ENCODE assay signal across 12 cellular contexts in genomic region chr2:154698789-154699559, GRCh38. TPM values are rescaled to one million over a fixed set of nuclear protein-coding genes. Genes with fewer than 3 reads are reported as not detected.
DNase-seq lines count a peak whose midpoint lies in the region; ATAC-seq and TF ChIP-seq lines count a peak whose summit lies in the region.
"Had no signal": no experiment of that assay in that cellular context is flagged by ENCODE, and none has a peak within 500 bp of the region (broad histone marks: within the 10 kb centered on the region; RNA-seq: fewer than 3 reads in every experiment).

No MANE protein-coding gene starts in this region.

- H3K9ac ChIP-seq in endocrine pancreas (ENCODE audit: control insufficient read depth, insufficient read depth, low read length) (peak overlapping the region; percentile 58), mucosa of stomach (ENCODE audit: low read length) (no peak overlapping the region)

- peaks cover 4% of the 10 kb centered on the region for H3K36me3 Mint-ChIP-seq in activated CD8-positive, alpha-beta memory T cell treated with anti-CD3 and anti-CD28 coated beads, Interleukin-2, amount 10 ng/mL, durations not matched to agents 7 days and 5 days
- H3K36me3 Mint-ChIP-seq in CD4-positive, alpha-beta memory T cell = peaks cover 0 to 7% of the 10 kb centered on the region in 2 donors

- no peak for TF ChIP-seq EP300 in transverse colon (IDR thresholded peaks at IDR 0.05; ENCODE audit: low read depth)

- peak overlapping the region; percentile 93 for H3K4me3 ChIP-seq in endocrine pancreas (ENCODE audit: control insufficient read depth, insufficient read depth, low read length)
- H3K4me3 ChIP-seq in mucosa of stomach (ENCODE audit: low read length) = peak overlapping the region; percentile 38
- peak overlapping the region in 3 of 4 donors; percentile 30 to 52 (median 45) for H3K4me3 ChIP-seq in transverse colon
- H3K4me3 ChIP-seq in CD4-positive, alpha-beta memory T cell (ENCODE audit: low read length in 2 of 2) = no peak overlapping the region

- H3K4me1 ChIP-seq in endocrine pancreas (ENCODE audit: control insufficient read depth, insufficient read depth, low read length) = peaks cover 12% of the 10 kb centered on the region
- H3K4me1 ChIP-seq in mucosa of stomach (ENCODE audit: control insufficient read depth, insufficient read depth, low read length) = peaks cover 21% of the 10 kb centered on the region
- H3K4me1 ChIP-seq in transverse colon = peaks cover 6 to 31% (median 25%) of the 10 kb centered on the region in 4 donors
- H3K4me1 ChIP-seq in CD4-positive, alpha-beta memory T cell (ENCODE audit: insufficient read depth, low read length) = no peaks in the 10 kb centered on the region

- peak overlapping the region; percentile 13 for H3K4me3 Mint-ChIP-seq in activated CD8-positive, alpha-beta memory T cell treated with anti-CD3 and anti-CD28 coated beads, Interleukin-2, amount 10 ng/mL, durations not matched to agents 7 days and 5 days
- H3K4me3 Mint-ChIP-seq in CD4-positive, alpha-beta memory T cell = no peak overlapping the region
- H3K4me3 Mint-ChIP-seq: natural killer cell; T-helper 1 cell treated with Interleukin-12 subunit alpha and Interleukin-12 subunit beta and Interleukin-4 antibody, amounts not matched to agents 30 μg/mL and 1 μg/mL, for 36 hours had no signal

- intact Hi-C loops in transverse colon (cut with DNase I; ENCODE audit: low total_unique reads) = no loop called here
- intact Hi-C loops in CD4-positive, alpha-beta memory T cell (cut with micrococcal nuclease) = no loop called here

- in situ Hi-C loops in transverse colon (cut with MboI; ENCODE audit: low pct_ligation_motif_present in 1 of 4, low pct_unique_long_range_greater_than_20kb in 1 of 4, low sequenced_read_pairs in 3 of 4) = no loop called here

- peaks cover 27% of the 10 kb centered on the region for H3K27me3 Mint-ChIP-seq in activated CD8-positive, alpha-beta memory T cell treated with anti-CD3 and anti-CD28 coated beads, Interleukin-2, amount 10 ng/mL, durations not matched to agents 7 days and 5 days
- H3K27me3 Mint-ChIP-seq in CD4-positive, alpha-beta memory T cell = peaks cover 4 to 19% of the 10 kb centered on the region in 2 donors

- H3K9me3 ChIP-seq in endocrine pancreas (ENCODE audit: control insufficient read depth, low read length) (no peaks in the 10 kb centered on the region), mucosa of stomach (ENCODE audit: control insufficient read depth, low read length) (no peaks in the 10 kb centered on the region), transverse colon (no peaks in the 10 kb centered on the region)
- H3K9me3 ChIP-seq in CD4-positive, alpha-beta memory T cell (ENCODE audit: control insufficient read depth in 1 of 2, low read length in 2 of 2) = no peaks in the 10 kb centered on the region

- no peak for ATAC-seq in activated CD8-positive, alpha-beta memory T cell treated with anti-CD3 and anti-CD28 coated beads, Interleukin-2, amount 10 ng/mL, durations not matched to agents 7 days and 5 days
- no peak for ATAC-seq in HG02759 (IDR thresholded peaks at IDR 0.05; ENCODE audit: unreplicated experiment)
- ATAC-seq: natural killer cell had no signal

- peaks cover 3% of the 10 kb centered on the region for H3K4me1 Mint-ChIP-seq in activated CD8-positive, alpha-beta memory T cell treated with anti-CD3 and anti-CD28 coated beads, Interleukin-2, amount 10 ng/mL, durations not matched to agents 7 days and 5 days
- H3K4me1 Mint-ChIP-seq in CD4-positive, alpha-beta memory T cell = peaks cover 0 to 3% (median 0%) of the 10 kb centered on the region in 4 donors

- no peaks in the 10 kb centered on the region for H3K27me3 ChIP-seq in endocrine pancreas (ENCODE audit: control insufficient read depth, insufficient read depth, low read length)
- H3K27me3 ChIP-seq in mucosa of stomach (ENCODE audit: control insufficient read depth, insufficient read depth, low read length) = peaks cover 30% of the 10 kb centered on the region
- peaks cover 34% of the 10 kb centered on the region for H3K27me3 ChIP-seq in transverse colon
- no peaks in the 10 kb centered on the region for H3K27me3 ChIP-seq in CD4-positive, alpha-beta memory T cell (ENCODE audit: insufficient read depth, low read length)

- peak overlapping the region; percentile 39 for H3K27ac Mint-ChIP-seq in activated CD8-positive, alpha-beta memory T cell treated with anti-CD3 and anti-CD28 coated beads, Interleukin-2, amount 10 ng/mL, durations not matched to agents 7 days and 5 days
- no peak overlapping the region for H3K27ac Mint-ChIP-seq in CD4-positive, alpha-beta memory T cell
- H3K27ac Mint-ChIP-seq: natural killer cell; T-helper 1 cell treated with Interleukin-12 subunit alpha and Interleukin-12 subunit beta and Interleukin-4 antibody, amounts not matched to agents 30 μg/mL and 1 μg/mL, for 36 hours had no signal

- POLR2A ChIA-PET in CD4-positive, alpha-beta memory T cell (lab: Charles Lee; ENCODE audit: partially characterized antibody) = no interaction called here

- TF ChIP-seq CTCF in transverse colon (IDR thresholded peaks at IDR 0.05) = no peak

- H3K27ac ChIP-seq in transverse colon = no peak overlapping the region
- no peak overlapping the region for H3K27ac ChIP-seq in CD4-positive, alpha-beta memory T cell (ENCODE audit: low read depth, low read length)

- DNase-seq in activated CD8-positive, alpha-beta memory T cell treated with anti-CD3 and anti-CD28 coated beads, Interleukin-2, amount 10 ng/mL, durations not matched to agents 7 days and 5 days = no peak
- no peak for DNase-seq in activated CD8-positive, alpha-beta memory T cell treated with anti-CD3 and anti-CD28 coated beads for 24 hours
- DNase-seq in transverse colon = no peak
- DNase-seq in CD4-positive, alpha-beta memory T cell = no peak
- no peak for DNase-seq in NCI-H345 (lab: John Stamatoyannopoulos, UW)
- DNase-seq: natural killer cell, NCI-H2107 had no signal

- H3K9me3 Mint-ChIP-seq in activated CD8-positive, alpha-beta memory T cell treated with anti-CD3 and anti-CD28 coated beads, Interleukin-2, amount 10 ng/mL, durations not matched to agents 7 days and 5 days (ENCODE audit: low read depth) = peaks cover 7% of the 10 kb centered on the region
- H3K9me3 Mint-ChIP-seq in CD4-positive, alpha-beta memory T cell = peaks cover 0 to 14% (median 7%) of the 10 kb centered on the region in 8 donors

- H3K36me3 ChIP-seq in endocrine pancreas (ENCODE audit: control insufficient read depth, insufficient read depth, low read length) (no peaks in the 10 kb centered on the region), mucosa of stomach (ENCODE audit: control insufficient read depth, insufficient read depth, low read length) (no peaks in the 10 kb centered on the region), transverse colon (no peaks in the 10 kb centered on the region)
- no peaks in the 10 kb centered on the region for H3K36me3 ChIP-seq in CD4-positive, alpha-beta memory T cell (ENCODE audit: insufficient read depth, low read length)

- CTCF ChIA-PET in activated CD8-positive, alpha-beta memory T cell treated with anti-CD3 and anti-CD28 coated beads, Interleukin-2, amount 10 ng/mL, durations not matched to agents 7 days and 5 days (lab: Charles Lee) = no interaction called here
- CTCF ChIA-PET in CD4-positive, alpha-beta memory T cell (lab: Charles Lee; ENCODE audit: partially characterized antibody) = no interaction called here

- no peak for TF ChIP-seq POLR2A in transverse colon (IDR thresholded peaks at IDR 0.05)

- WGBS in transverse colon (ENCODE audit: low coverage in 1 of 2), 2 donors = 39% methylated on average over 48 of the region's 52 CpGs; no CpG with 5 or more reads in 1 of the 2 donors

RNA-seq across cellular contexts. Expression of gene KCNJ3, which starts 0.5 kb away (rescaled TPM):
- total RNA-seq in activated CD8-positive, alpha-beta memory T cell treated with anti-CD3 and anti-CD28 coated beads, Interleukin-2, amount 10 ng/mL, durations not matched to agents 7 days and 5 days = not detected
- 1 to 10 TPM in 1 of 4 donors, under 1 TPM in 2, not detected in 1; 0.40 to 1.3 (median 0.55) TPM for total RNA-seq in transverse colon
- not detected for total RNA-seq in CD4-positive, alpha-beta memory T cell
- polyA plus RNA-seq in CD4-positive, alpha-beta memory T cell = not detected
- total RNA-seq: fibroblast of lung, natural killer cell had no signal
- polyA plus RNA-seq: fibroblast of lung had no signal

Comparison
In these comparisons a context has a peak if more than half of its experiments do, and no peak if none do; other contexts are left out.
1. H3K4me3 ChIP-seq: peak in endocrine pancreas (single experiment), mucosa of stomach (single experiment) and transverse colon (3 of 4); none in CD4-positive, alpha-beta memory T cell (0 of 2).